Comparison of ENCODE assay signal across 1 cellular context in genomic region chr12:53758081-53758769, GRCh38.
TF ChIP-seq lines count a peak whose summit lies in the region.

No MANE protein-coding gene starts in this region.

TF ChIP-seq in GM23338, 12 proteins besides CTCF, POLR2A, EP300 and RAD21 (continued from another document):
- TF ChIP-seq REST (IDR thresholded peaks at IDR 0.05; ENCODE audit: unreplicated experiment) (no peak), ZNF331 (CRISPR knock-in tag; IDR thresholded peaks at IDR 0.05; ENCODE audit: low read depth) (no peak), NANOG (IDR thresholded peaks at IDR 0.05; ENCODE audit: borderline replicate concordance) (no peak), POLR2AphosphoS5 (IDR thresholded peaks at IDR 0.05; ENCODE audit: low read depth) (no peak), ZNF114 (CRISPR knock-in tag; IDR thresholded peaks at IDR 0.05) (no peak), STAT1 (IDR thresholded peaks at IDR 0.05; ENCODE audit: unreplicated experiment) (no peak), ETS1 (IDR thresholded peaks at IDR 0.05) (no peak), ZNF462 (CRISPR knock-in tag; IDR thresholded peaks at IDR 0.05) (no peak), JUNB (IDR thresholded peaks at IDR 0.05; ENCODE audit: unreplicated experiment) (no peak)
